ENCODE assay signal across 8 cellular contexts in genomic region chr5:115634343-115635132, GRCh38. TPM values are rescaled to one million over a fixed set of nuclear protein-coding genes. Genes with fewer than 3 reads are reported as not detected.
DNase-seq lines count a peak whose midpoint lies in the region; ATAC-seq and TF ChIP-seq lines count a peak whose summit lies in the region.

No MANE protein-coding gene starts in this region.

- TF ChIP-seq CTCF in OCI-LY3 (IDR thresholded peaks at IDR 0.05; ENCODE audit: low read depth, low read length), result peak; percentile 70
- peak; percentile 67 to 92 (median 87) for TF ChIP-seq CTCF in esophagus squamous epithelium (IDR thresholded peaks at IDR 0.05)

- H3K27ac ChIP-seq in OCI-LY3 (ENCODE audit: low read length) (no peak overlapping the region), esophagus squamous epithelium (peak overlapping the region; percentile 7 to 70 (median 56)), muscle layer of duodenum (ENCODE audit: low read length) (peak overlapping the region; percentile 79)

- peaks cover 70% of the 10 kb centered on the region for H3K27me3 ChIP-seq in OCI-LY3 (ENCODE audit: low read depth, low read length)
- no peaks in the 10 kb centered on the region for H3K27me3 ChIP-seq in esophagus squamous epithelium
- no peaks in the 10 kb centered on the region for H3K27me3 ChIP-seq in muscle layer of duodenum (ENCODE audit: low read depth, low read length)

- H3K9me3 ChIP-seq in OCI-LY3 (ENCODE audit: insufficient read depth, low read length) (no peaks in the 10 kb centered on the region), esophagus squamous epithelium (no peaks in the 10 kb centered on the region), muscle layer of duodenum (ENCODE audit: control insufficient read depth in 1 of 2, low read length in 2 of 2) (no peaks in the 10 kb centered on the region)

- intact Hi-C loops in esophagus squamous epithelium (cut with DNase I), result no loop called here

- ATAC-seq in GM21526 (IDR thresholded peaks at IDR 0.05; ENCODE audit: low FRiP score, unreplicated experiment), result peak; percentile 68

- TF ChIP-seq POLR2A in esophagus squamous epithelium (IDR thresholded peaks at IDR 0.05), result no peak

- WGBS in esophagus squamous epithelium, 2 donors, result 5 to 7% methylated on average over 8 of the region's 8 CpGs

- H3K4me3 ChIP-seq in OCI-LY3 (ENCODE audit: low read length), result peak overlapping the region; percentile 49
- peak overlapping the region; percentile 13 to 56 (median 38) for H3K4me3 ChIP-seq in esophagus squamous epithelium
- H3K4me3 ChIP-seq in muscle layer of duodenum (ENCODE audit: low read depth in 1 of 2, low read length in 2 of 2), result peak overlapping the region; percentile 57 to 77

- H3K4me2 ChIP-seq in OCI-LY3 (ENCODE audit: low read length), result peak overlapping the region; percentile 76

- no peaks in the 10 kb centered on the region for H3K79me2 ChIP-seq in OCI-LY3 (ENCODE audit: low read length)

- peaks cover 41% of the 10 kb centered on the region for H3K4me1 ChIP-seq in OCI-LY3 (ENCODE audit: low read length)
- H3K4me1 ChIP-seq in esophagus squamous epithelium, result peaks cover 0 to 7% (median 6%) of the 10 kb centered on the region in 3 donors
- H3K4me1 ChIP-seq in muscle layer of duodenum (ENCODE audit: control insufficient read depth in 1 of 2, insufficient read depth in 2 of 2, low read length in 2 of 2), result no peaks in the 10 kb centered on the region

- no peaks in the 10 kb centered on the region for H3K36me3 ChIP-seq in OCI-LY3 (replicated peaks; ENCODE audit: low read depth, low read length)
- H3K36me3 ChIP-seq in esophagus squamous epithelium, result no peaks in the 10 kb centered on the region
- no peaks in the 10 kb centered on the region for H3K36me3 ChIP-seq in muscle layer of duodenum (ENCODE audit: control insufficient read depth in 1 of 2, insufficient read depth in 2 of 2, low read length in 2 of 2)

- no peak overlapping the region for H2AFZ ChIP-seq in OCI-LY3 (ENCODE audit: low read depth, low read length)

- H3K9ac ChIP-seq in OCI-LY3 (ENCODE audit: low read length), result no peak overlapping the region

- DNase-seq in DMS 273 treated with DMSO at 0.1 percent for 48 hours (lab: John Stamatoyannopoulos, UW), result peak; percentile 39
- peak; percentile 71 for DNase-seq in HuH-7.5 (ENCODE audit: low spot score)
- DNase-seq in activated T-cell treated with anti-CD3 and anti-CD28 coated beads for 4 hours, result peak; percentile 73
- DNase-seq in esophagus squamous epithelium (lab: John Stamatoyannopoulos, UW), result peak; percentile 40
- peak; percentile 78 for DNase-seq in stimulated activated CD8-positive, alpha-beta memory T cell treated with anti-CD3 and anti-CD28 coated beads, Interleukin-7, amount 100 ng/mL, for 24 hours (ENCODE audit: low read depth)

- peaks cover 42% of the 10 kb centered on the region for H4K20me1 ChIP-seq in OCI-LY3 (ENCODE audit: insufficient read depth, low read length)

RNA-seq across cellular contexts. Expression of gene TMED7, which starts 8.7 kb away (rescaled TPM):
- 10 to 100 TPM; 68.9 to 95.1 (median 75.6) TPM for total RNA-seq in esophagus squamous epithelium

RNA-seq across cellular contexts. Expression of gene TICAM2, which starts 32.3 kb away (rescaled TPM):
- 1 to 10 TPM in 1 of 4 donors, under 1 TPM in 2, not detected in 1; 0.68 to 2.7 (median 0.95) TPM for total RNA-seq in esophagus squamous epithelium
